19 cellular contexts compared by ENCODE assay signal in genomic region chr4:1316537-1317168, GRCh38.
"Had no signal": no experiment of that assay in that cellular context is flagged by ENCODE, and none has a peak within 500 bp of the region (broad histone marks: within the 10 kb centered on the region; RNA-seq: fewer than 3 reads in every experiment).

No MANE protein-coding gene starts in this region.

- H3K27ac ChIP-seq: cardiac muscle cell, dorsolateral prefrontal cortex, suprapubic skin, transverse colon, uterus had no signal

- H3K4me3 Mint-ChIP-seq: activated B cell treated with CpG ODN at 0.5 μM for 24 hours; activated naive CD4-positive, alpha-beta T cell treated with anti-CD3 and anti-CD28 coated beads, Interleukin-2, amount 50 U/mL, for 24 hours; activated T-cell treated with anti-CD3 and anti-CD28 coated beads, Interleukin-2, amount 50 U/mL, for 4 hours; mesothelial cell of epicardium; nephron; stimulated activated naive CD8-positive, alpha-beta T cell treated with anti-CD3 and anti-CD28 coated beads, Interleukin-15, Interleukin-2, amounts not matched to agents 100 ng/mL and 50 ng/mL, for 24 hours had no signal

- H3K36me3 ChIP-seq: uterus had no signal

- H3K9me3 ChIP-seq: suprapubic skin, transverse colon, uterus had no signal

- FAIRE-seq: colon had no signal

- H3K9me3 Mint-ChIP-seq: activated B cell treated with CpG ODN at 0.5 μM for 24 hours; activated naive CD4-positive, alpha-beta T cell treated with anti-CD3 and anti-CD28 coated beads, Interleukin-2, amount 50 U/mL, for 24 hours; activated T-cell treated with anti-CD3 and anti-CD28 coated beads, Interleukin-2, amount 50 U/mL, for 4 hours; stimulated activated naive CD8-positive, alpha-beta T cell treated with anti-CD3 and anti-CD28 coated beads, Interleukin-15, Interleukin-2, amounts not matched to agents 100 ng/mL and 50 ng/mL, for 24 hours had no signal

- H3K27me3 Mint-ChIP-seq: activated B cell treated with CpG ODN at 0.5 μM for 24 hours; activated naive CD4-positive, alpha-beta T cell treated with anti-CD3 and anti-CD28 coated beads, Interleukin-2, amount 50 U/mL, for 24 hours; stimulated activated naive CD8-positive, alpha-beta T cell treated with anti-CD3 and anti-CD28 coated beads, Interleukin-15, Interleukin-2, amounts not matched to agents 100 ng/mL and 50 ng/mL, for 24 hours had no signal

- ATAC-seq: activated T-cell treated with anti-CD3 and anti-CD28 coated beads, Interleukin-2, amount 50 U/mL, for 4 hours had no signal

- H3K27me3 ChIP-seq: cardiac muscle cell, dorsolateral prefrontal cortex, suprapubic skin, transverse colon, uterus had no signal

- H3K4me3 ChIP-seq: cardiac muscle cell, dorsolateral prefrontal cortex, suprapubic skin, transverse colon, uterus had no signal

- H3K4me1 ChIP-seq: suprapubic skin, transverse colon, uterus had no signal

- H3K4me1 Mint-ChIP-seq: mesothelial cell of epicardium, nephron had no signal

- H3K27ac Mint-ChIP-seq: activated B cell treated with CpG ODN at 0.5 μM for 24 hours, mesothelial cell of epicardium, nephron had no signal

- DNase-seq: activated B cell treated with CpG ODN at 0.5 μM for 24 hours; activated CD4-positive, alpha-beta T cell treated with anti-CD3 and anti-CD28 coated beads, Interleukin-2, amount 50 U/mL, for 1 hour; activated CD8-positive, alpha-beta memory T cell treated with anti-CD3 and anti-CD28 coated beads, Interleukin-2, amount 50 U/mL, for 4 hours; activated effector memory CD4-positive, alpha-beta T cell treated with anti-CD3 and anti-CD28 coated beads, Interleukin-2, amount 50 U/mL, for 16 hours; activated T-cell treated with anti-CD3 and anti-CD28 coated beads, Interleukin-2, amount 50 U/mL, for 4 hours; amygdala; dorsolateral prefrontal cortex; retina; stimulated activated CD4-positive, alpha-beta T cell treated with anti-CD3 and anti-CD28 coated beads, Interleukin-2, amount 100 ng/mL, for 24 hours; SW 1271; transverse colon; uterus had no signal
